7 cellular contexts compared by ENCODE assay signal in the genomic region with DNA sequence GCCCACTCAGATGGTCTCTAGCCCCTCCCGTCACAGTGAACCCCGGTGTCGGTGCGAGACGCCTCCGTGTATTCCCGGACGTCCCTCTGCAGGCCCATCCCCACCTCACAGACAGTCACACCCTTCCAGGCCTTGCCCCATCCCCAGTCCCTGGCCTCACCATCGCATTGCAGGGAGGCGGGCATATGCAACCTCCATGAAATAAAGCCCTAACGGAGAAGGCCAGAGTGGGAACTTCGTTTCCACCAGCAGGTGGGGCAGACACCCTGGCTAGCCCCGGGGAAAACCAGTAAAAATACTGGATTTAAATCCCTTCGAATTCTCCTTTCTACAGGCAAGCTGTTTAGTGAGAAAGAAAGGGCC.
DNase-seq lines count a peak whose midpoint lies in the region; ATAC-seq, FAIRE-seq and TF ChIP-seq lines count a peak whose summit lies in the region.
"Not testable (repeated sequence)": the region's sequence is repeated elsewhere in the genome, so short reads cannot be mapped to it uniquely, and the experiment has no call there.

No MANE protein-coding gene starts in this region.

- TF ChIP-seq CTCF in HFFc6 (IDR thresholded peaks at IDR 0.05), result peak; percentile 21; the same call in 1 of the 2 replicates
- not testable (repeated sequence) for TF ChIP-seq CTCF in HepG2 (CRISPR knock-in tag; IDR thresholded peaks at IDR 0.05)

- not testable (repeated sequence) for TF ChIP-seq EP300 in HepG2 (IDR thresholded peaks at IDR 0.05; ENCODE audit: low read depth in 2 of 2, low read length in 2 of 2); HepG2 (CRISPR knock-in tag; IDR thresholded peaks at IDR 0.05; ENCODE audit: borderline replicate concordance)

- POLR2A ChIA-PET in activated CD4-positive, alpha-beta T cell treated with anti-CD3 and anti-CD28 coated beads for 36 hours (lab: Charles Lee); HepG2 (lab: Yijun Ruan, JAX): not testable (repeated sequence)

- H3K36me3 Mint-ChIP-seq in HFFc6 (ENCODE audit: low read depth); activated CD4-positive, alpha-beta T cell treated with anti-CD3 and anti-CD28 coated beads for 36 hours (ENCODE audit: low read depth): not testable (repeated sequence)

- not testable (repeated sequence) for H3K9me3 ChIP-seq in HepG2 (ENCODE audit: low read length)

- peak; percentile 75 for FAIRE-seq in HepG2 (lab: Jason Lieb, UNC)

- not testable (repeated sequence) for TF ChIP-seq RAD21 in HepG2 (CRISPR knock-in tag; IDR thresholded peaks at IDR 0.05)

- H3K4me3 ChIP-seq in HepG2 (replicated peaks in 1 of 3; ENCODE audit: insufficient read depth in 1 of 3, low read depth in 2 of 3, low read length in 3 of 3), result not testable (repeated sequence)

- TF ChIP-seq POLR2A in HepG2 (IDR thresholded peaks at IDR 0.05; ENCODE audit: insufficient read depth in 1 of 2, low read depth in 2 of 2, low read length in 2 of 2), result not testable (repeated sequence)

- H3K27ac Mint-ChIP-seq in HFFc6; activated CD4-positive, alpha-beta T cell treated with anti-CD3 and anti-CD28 coated beads for 36 hours: not testable (repeated sequence)

- not testable (repeated sequence) for H3K4me1 Mint-ChIP-seq in HFFc6 (ENCODE audit: low read depth); activated CD4-positive, alpha-beta T cell treated with anti-CD3 and anti-CD28 coated beads for 36 hours

- not testable (repeated sequence) for H3K79me2 ChIP-seq in HepG2 (ENCODE audit: insufficient read depth, low read length)

- H3K4me3 Mint-ChIP-seq in HFFc6; activated CD4-positive, alpha-beta T cell treated with anti-CD3 and anti-CD28 coated beads for 36 hours: not testable (repeated sequence)

- H3K9me3 Mint-ChIP-seq in HFFc6, result peaks cover 22% of the 10 kb centered on the region
- not testable (repeated sequence) for H3K9me3 Mint-ChIP-seq in activated CD4-positive, alpha-beta T cell treated with anti-CD3 and anti-CD28 coated beads for 36 hours (ENCODE audit: low read depth)

- not testable (repeated sequence) for H3K9ac ChIP-seq in HepG2 (ENCODE audit: insufficient read depth, low read depth, low read length)

- H4K20me1 ChIP-seq in HepG2 (ENCODE audit: insufficient read depth, low read length), result not testable (repeated sequence)

- not testable (repeated sequence) for H3K27me3 ChIP-seq in HepG2 (ENCODE audit: control insufficient read depth in 1 of 2, insufficient read depth in 2 of 2, low read length in 2 of 2)

- not testable (repeated sequence) for BruUV-seq in HepG2 (replicated peaks; lab: Mats Ljungman, UMichigan)

- CTCF ChIA-PET in activated CD4-positive, alpha-beta T cell treated with anti-CD3 and anti-CD28 coated beads for 36 hours (lab: Charles Lee); HepG2 (lab: Yijun Ruan, JAX; ENCODE audit: low intra/inter-chr PET ratio, low total read pairs): not testable (repeated sequence)

- H2AFZ ChIP-seq in HepG2 (ENCODE audit: low read length), result not testable (repeated sequence)

- H3K36me3 ChIP-seq in HepG2 (replicated peaks in 1 of 2; ENCODE audit: control insufficient read depth in 1 of 2, insufficient read depth in 2 of 2, low read length in 2 of 2), result not testable (repeated sequence)

- ATAC-seq in GM18861 (IDR thresholded peaks at IDR 0.05; ENCODE audit: unreplicated experiment), result peak; percentile 31
- peak; percentile 48 for ATAC-seq in GM19455 (IDR thresholded peaks at IDR 0.05; ENCODE audit: unreplicated experiment)
- ATAC-seq in HG03039 (IDR thresholded peaks at IDR 0.05; ENCODE audit: unreplicated experiment), result peak; percentile 10
- peak; percentile 34 for ATAC-seq in HG03460 (IDR thresholded peaks at IDR 0.05; ENCODE audit: unreplicated experiment)
- peak; percentile 9 for ATAC-seq in activated CD4-positive, alpha-beta T cell treated with anti-CD3 and anti-CD28 coated beads for 36 hours
- peak; percentile 67 for ATAC-seq in HepG2

- not testable (repeated sequence) for DNase-seq in HFFc6; activated CD4-positive, alpha-beta T cell treated with anti-CD3 and anti-CD28 coated beads for 36 hours; HepG2 (ENCODE audit: low spot score)

- H3K4me2 ChIP-seq in HepG2 (ENCODE audit: low read depth, low read length), result not testable (repeated sequence)

- intact Hi-C loops in activated CD4-positive, alpha-beta T cell treated with anti-CD3 and anti-CD28 coated beads for 36 hours (cut with DNase I, micrococcal nuclease); HepG2 (cut with micrococcal nuclease; ENCODE audit: unreplicated experiment): not testable (repeated sequence)

- not testable (repeated sequence) for H3K27ac ChIP-seq in HepG2 (ENCODE audit: extremely low read length, insufficient read depth, low read length)

- H3K4me1 ChIP-seq in HepG2 (ENCODE audit: insufficient read depth, low read length), result not testable (repeated sequence)

- WGBS in HepG2 (ENCODE audit: low lambda C conversion rate), result 5% methylated on average over 3 of the region's 14 CpGs

- in situ Hi-C loops in HepG2 (cut with HindIII; ENCODE audit: extremely low pct_ligation_motif_present, low pct_unique_long_range_greater_than_20kb), result not testable (repeated sequence)

- not testable (repeated sequence) for H3K27me3 Mint-ChIP-seq in HFFc6 (ENCODE audit: insufficient read depth); activated CD4-positive, alpha-beta T cell treated with anti-CD3 and anti-CD28 coated beads for 36 hours

Comparison
In these comparisons a context has a peak if more than half of its experiments do, and no peak if none do; other contexts are left out.
1. ATAC-seq: peak in every context shown above with its lines; median percentile 67 in HepG2; 48 in GM19455; 34 in HG03460; 31 in GM18861; 10 in HG03039; 9 in activated CD4-positive, alpha-beta T cell treated with anti-CD3 and anti-CD28 coated beads for 36 hours.